In the genomic region with DNA sequence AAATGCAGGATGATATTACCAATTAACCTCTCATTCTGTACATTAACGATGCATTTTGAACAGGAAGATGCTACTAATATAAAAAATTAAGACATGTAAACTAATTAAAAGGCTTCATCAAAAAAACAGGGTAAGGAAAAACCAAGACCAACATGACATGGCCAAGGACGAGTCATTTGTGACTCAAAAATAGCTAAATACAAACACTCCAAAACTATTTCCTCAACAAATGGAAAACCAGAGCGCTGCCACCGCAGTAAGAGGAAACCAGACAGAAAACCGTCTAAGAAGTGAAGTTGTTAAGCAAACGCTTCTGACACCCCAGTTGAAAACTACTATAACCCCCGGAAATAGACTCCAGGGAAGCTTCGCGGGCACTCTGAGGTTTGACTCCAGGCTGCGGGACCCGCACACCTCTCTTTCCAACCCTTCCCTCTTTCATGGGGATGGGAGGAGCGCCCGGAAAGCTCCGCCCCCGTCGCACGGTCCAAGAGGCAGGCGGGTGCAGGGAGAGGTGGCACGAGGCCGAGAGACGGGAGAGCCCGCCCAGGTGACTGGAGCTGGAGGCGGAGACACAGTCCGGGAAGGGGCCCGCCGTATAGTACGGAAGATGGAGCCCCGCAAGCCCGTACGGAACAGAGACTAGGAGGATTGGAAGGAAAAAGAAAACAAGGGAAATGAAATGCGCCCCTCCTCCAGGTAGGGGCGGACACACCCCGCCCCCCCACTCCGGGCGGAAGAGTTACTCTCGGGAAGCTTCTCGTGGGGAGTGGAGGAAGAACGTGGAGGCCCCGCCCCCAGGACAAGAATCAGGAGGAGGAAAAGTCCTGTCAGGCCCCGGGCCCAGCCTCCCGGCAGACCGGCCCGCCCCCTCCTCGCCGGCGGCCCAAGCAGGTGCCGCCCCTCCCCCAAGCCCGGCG, we compare ENCODE assay signal across 1 cellular context.
A peak's percentile ranks its signal among the peaks of the same experiment; 100 is the strongest.
TF ChIP-seq lines count a peak whose summit lies in the region.

No MANE protein-coding gene starts in this region.

TF ChIP-seq in HepG2, 621 proteins besides CTCF, POLR2A, EP300 and RAD21 (continued from another document and continues in another):
- TF ChIP-seq ZNF674 (CRISPR knock-in tag; IDR thresholded peaks at IDR 0.05; ENCODE audit: low read depth) (no peak), ZNF580 (CRISPR knock-in tag; IDR thresholded peaks at IDR 0.05; ENCODE audit: borderline replicate concordance, low read depth) (no peak), RBM39 (IDR thresholded peaks at IDR 0.05; ENCODE audit: low read depth, low read length, poor library complexity, severe bottlenecking) (no peak), HNF4A (CRISPR knock-in tag; IDR thresholded peaks at IDR 0.05) (no peak; the same call in 1 of the 2 replicates), KAT8 (CRISPR knock-in tag; IDR thresholded peaks at IDR 0.05) (peak; percentile 74), ZNF747 (CRISPR knock-in tag; IDR thresholded peaks at IDR 0.05; ENCODE audit: borderline replicate concordance) (no peak), ZFP91 (CRISPR knock-in tag; IDR thresholded peaks at IDR 0.05; ENCODE audit: borderline replicate concordance) (no peak), KDM6A (CRISPR knock-in tag; IDR thresholded peaks at IDR 0.05; ENCODE audit: low read depth) (no peak), FOXK2 (IDR thresholded peaks at IDR 0.05) (peak; percentile 70), KLF13 (CRISPR knock-in tag; IDR thresholded peaks at IDR 0.05) (no peak), BHLHE40 (IDR thresholded peaks at IDR 0.05; ENCODE audit: low read length) (peak; percentile 76), CSRNP2 (CRISPR knock-in tag; conservative IDR thresholded peaks at IDR 0.05; ENCODE audit: low read depth) (0 out of 2 replicates have a peak, but pooled peaks have one; percentile 51), YY1 (IDR thresholded peaks at IDR 0.05; ENCODE audit: insufficient read depth, insufficient replicate concordance, low read depth, low read length) (peak; percentile 50), NCOR1 (IDR thresholded peaks at IDR 0.05; ENCODE audit: borderline replicate concordance, low read length) (peak; percentile 10; the same call in 1 of the 2 replicates), CBX1 (IDR thresholded peaks at IDR 0.05; ENCODE audit: low read depth) (no peak), CERS6 (CRISPR knock-in tag; IDR thresholded peaks at IDR 0.05) (no peak), AGO1 (IDR thresholded peaks at IDR 0.05; ENCODE audit: low read depth, low read length, poor library complexity, severe bottlenecking) (no peak), NFYB (CRISPR knock-in tag; IDR thresholded peaks at IDR 0.05) (no peak; the same call in 1 of the 2 replicates), ZFP90 (CRISPR knock-in tag; IDR thresholded peaks at IDR 0.05; ENCODE audit: borderline replicate concordance) (no peak; the same call in 1 of the 2 replicates), NFKB2 (CRISPR knock-in tag; IDR thresholded peaks at IDR 0.05; ENCODE audit: borderline replicate concordance) (peak; percentile 81; the same call in 1 of the 2 replicates), ATF2 (CRISPR knock-in tag; IDR thresholded peaks at IDR 0.05) (no peak), GPBP1L1 (CRISPR knock-in tag; IDR thresholded peaks at IDR 0.05) (no peak), ZNF614 (CRISPR knock-in tag; IDR thresholded peaks at IDR 0.05; ENCODE audit: borderline replicate concordance) (peak; percentile 68; the same call in 1 of the 2 replicates), MYC (CRISPR knock-in tag; IDR thresholded peaks at IDR 0.05; ENCODE audit: borderline replicate concordance) (peak; percentile 89), SNAPC5 (CRISPR knock-in tag; IDR thresholded peaks at IDR 0.05; ENCODE audit: borderline replicate concordance) (no peak), ZNF441 (CRISPR knock-in tag; IDR thresholded peaks at IDR 0.05; ENCODE audit: borderline replicate concordance) (peak; percentile 46; the same call in 1 of the 2 replicates), ZKSCAN1 (IDR thresholded peaks at IDR 0.05; ENCODE audit: low read length) (no peak), YEATS2 (CRISPR knock-in tag; IDR thresholded peaks at IDR 0.05; ENCODE audit: borderline replicate concordance) (peak; percentile 61; the same call in 1 of the 2 replicates), ZNF598 (CRISPR knock-in tag; IDR thresholded peaks at IDR 0.05; ENCODE audit: borderline replicate concordance) (no peak), ARHGAP35 (CRISPR knock-in tag; IDR thresholded peaks at IDR 0.05; ENCODE audit: borderline replicate concordance) (no peak), ZNF281 (CRISPR knock-in tag; IDR thresholded peaks at IDR 0.05; ENCODE audit: borderline replicate concordance) (no peak), NFYC (CRISPR knock-in tag; IDR thresholded peaks at IDR 0.05) (no peak; the same call in 1 of the 2 replicates), MED8 (CRISPR knock-in tag; IDR thresholded peaks at IDR 0.05; ENCODE audit: insufficient replicate concordance) (no peak), ATF7-NPFF (CRISPR knock-in tag; IDR thresholded peaks at IDR 0.05; ENCODE audit: low read depth) (no peak), SNAI1 (CRISPR knock-in tag; IDR thresholded peaks at IDR 0.05; ENCODE audit: borderline replicate concordance) (no peak), SMARCE1 (IDR thresholded peaks at IDR 0.05; ENCODE audit: borderline replicate concordance) (no peak), ZNF558 (CRISPR knock-in tag; IDR thresholded peaks at IDR 0.05; ENCODE audit: borderline replicate concordance) (no peak), ZNF121 (CRISPR knock-in tag; IDR thresholded peaks at IDR 0.05) (no peak), HNF4G (IDR thresholded peaks at IDR 0.05; ENCODE audit: borderline replicate concordance, low read depth, low read length) (no peak), HNF4G (CRISPR knock-in tag; IDR thresholded peaks at IDR 0.05; ENCODE audit: borderline replicate concordance, low read depth) (no peak), USF2 (IDR thresholded peaks at IDR 0.05; ENCODE audit: low read depth, low read length) (no peak), USF2 (CRISPR knock-in tag; IDR thresholded peaks at IDR 0.05; ENCODE audit: borderline replicate concordance) (no peak), ZMYM2 (CRISPR knock-in tag; IDR thresholded peaks at IDR 0.05) (no peak), TBL1XR1 (IDR thresholded peaks at IDR 0.05; ENCODE audit: borderline replicate concordance, low read length, partially characterized antibody) (no peak)
- TF ChIP-seq, protein P1, sequence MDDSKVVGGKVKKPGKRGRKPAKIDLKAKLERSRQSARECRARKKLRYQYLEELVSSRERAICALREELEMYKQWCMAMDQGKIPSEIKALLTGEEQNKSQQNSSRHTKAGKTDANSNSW (CRISPR knock-in tag; IDR thresholded peaks at IDR 0.05; ENCODE audit: borderline replicate concordance): no peak
- TF ChIP-seq, protein P2, sequence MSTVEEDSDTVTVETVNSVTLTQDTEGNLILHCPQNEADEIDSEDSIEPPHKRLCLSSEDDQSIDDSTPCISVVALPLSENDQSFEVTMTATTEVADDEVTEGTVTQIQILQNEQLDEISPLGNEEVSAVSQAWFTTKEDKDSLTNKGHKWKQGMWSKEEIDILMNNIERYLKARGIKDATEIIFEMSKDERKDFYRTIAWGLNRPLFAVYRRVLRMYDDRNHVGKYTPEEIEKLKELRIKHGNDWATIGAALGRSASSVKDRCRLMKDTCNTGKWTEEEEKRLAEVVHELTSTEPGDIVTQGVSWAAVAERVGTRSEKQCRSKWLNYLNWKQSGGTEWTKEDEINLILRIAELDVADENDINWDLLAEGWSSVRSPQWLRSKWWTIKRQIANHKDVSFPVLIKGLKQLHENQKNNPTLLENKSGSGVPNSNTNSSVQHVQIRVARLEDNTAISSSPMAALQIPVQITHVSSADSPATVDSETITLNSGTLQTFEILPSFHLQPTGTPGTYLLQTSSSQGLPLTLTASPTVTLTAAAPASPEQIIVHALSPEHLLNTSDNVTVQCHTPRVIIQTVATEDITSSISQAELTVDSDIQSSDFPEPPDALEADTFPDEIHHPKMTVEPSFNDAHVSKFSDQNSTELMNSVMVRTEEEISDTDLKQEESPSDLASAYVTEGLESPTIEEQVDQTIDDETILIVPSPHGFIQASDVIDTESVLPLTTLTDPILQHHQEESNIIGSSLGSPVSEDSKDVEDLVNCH (CRISPR knock-in tag; IDR thresholded peaks at IDR 0.05): no peak
